In the genomic region with DNA sequence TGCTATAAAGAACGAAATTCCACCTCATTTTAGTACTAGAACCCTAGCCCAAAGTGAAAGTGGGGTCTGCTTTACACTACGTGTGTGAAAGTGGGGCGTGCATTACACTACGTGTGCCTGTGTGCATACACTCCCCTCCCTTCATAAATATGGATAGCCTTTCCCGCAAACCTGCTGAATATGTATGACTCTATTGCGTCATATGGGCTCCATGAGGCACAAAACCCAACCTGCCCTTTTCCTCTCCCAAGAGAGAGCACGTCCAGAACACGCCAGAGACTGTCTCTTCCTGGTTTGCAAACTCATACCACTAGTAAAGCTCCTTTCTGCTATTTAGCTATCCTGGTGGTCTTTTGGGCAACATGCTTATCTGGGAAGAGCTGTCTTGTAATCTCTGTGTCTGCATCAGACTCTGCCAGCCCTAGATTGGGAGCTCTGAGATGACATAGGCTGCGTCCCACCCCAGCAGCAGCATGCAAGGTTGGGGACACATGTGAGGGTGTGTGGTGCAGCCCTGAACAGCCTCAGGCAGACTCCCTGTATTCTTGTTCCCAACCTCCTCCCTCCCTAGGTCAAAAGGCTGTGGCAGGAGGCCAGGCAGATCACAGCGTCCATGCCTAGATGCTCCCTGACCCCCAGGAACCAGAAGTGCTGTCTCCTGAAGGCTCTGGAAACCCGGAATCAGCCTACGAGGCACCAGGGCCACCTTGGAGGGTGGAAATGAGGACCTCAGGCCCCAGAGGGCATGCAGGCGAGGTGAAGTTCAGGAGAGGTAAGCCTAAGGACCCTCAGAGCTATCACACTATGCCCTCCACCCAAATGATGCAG, we compare ENCODE assay signal across 15 cellular contexts. TPM values are rescaled to one million over a fixed set of nuclear protein-coding genes. Genes with fewer than 3 reads are reported as not detected.
DNase-seq lines count a peak whose midpoint lies in the region; TF ChIP-seq lines count a peak whose summit lies in the region.
"Had no signal": no experiment of that assay in that cellular context is flagged by ENCODE, and none has a peak within 500 bp of the region (broad histone marks: within the 10 kb centered on the region; RNA-seq: fewer than 3 reads in every experiment).

No MANE protein-coding gene starts in this region.

- TF ChIP-seq EP300 in suprapubic skin (IDR thresholded peaks at IDR 0.05) = no peak

- H3K4me3 ChIP-seq in fibroblast of pulmonary artery (replicated peaks; ENCODE audit: low read depth, low read length) (no peak overlapping the region), suprapubic skin (no peak overlapping the region), thyroid gland (replicated peaks in 1 of 3) (no peak overlapping the region)
- H3K4me3 ChIP-seq: GM23338 had no signal

- peaks cover 4% of the 10 kb centered on the region for H3K27me3 ChIP-seq in suprapubic skin
- no peaks in the 10 kb centered on the region for H3K27me3 ChIP-seq in thyroid gland

- WGBS in suprapubic skin = 47% methylated on average over 11 of the region's 13 CpGs
- WGBS in thyroid gland, 2 donors = 78 to 87% methylated on average over 10 to 11 of the region's 13 CpGs

- H3K4me1 ChIP-seq in suprapubic skin (peaks cover 20% of the 10 kb centered on the region), thyroid gland (no peaks in the 10 kb centered on the region)

- H3K36me3 ChIP-seq in suprapubic skin (no peaks in the 10 kb centered on the region), thyroid gland (no peaks in the 10 kb centered on the region)

- TF ChIP-seq CTCF in fibroblast of pulmonary artery (IDR thresholded peaks at IDR 0.05; ENCODE audit: low read length, missing control alignments) (no peak), suprapubic skin (IDR thresholded peaks at IDR 0.05) (no peak), thyroid gland (IDR thresholded peaks at IDR 0.05) (no peak)

- peak overlapping the region; percentile 65 for H3K27ac ChIP-seq in suprapubic skin
- no peak overlapping the region for H3K27ac ChIP-seq in thyroid gland

- peak; percentile 50 for DNase-seq in activated CD8-positive, alpha-beta memory T cell treated with anti-CD3 and anti-CD28 coated beads for 24 hours
- DNase-seq in activated CD8-positive, alpha-beta memory T cell treated with anti-CD3 and anti-CD28 coated beads, Interleukin-2, amount 50 U/mL, for 4 hours = no peak
- peak; percentile 63 for DNase-seq in amniotic epithelial cell (ENCODE audit: low read depth)
- DNase-seq in fibroblast of pulmonary artery (ENCODE audit: low read depth) = peak; percentile 17
- DNase-seq in suprapubic skin (ENCODE audit: low spot score in 2 of 2) = peak in 1 of 2 donors; percentile 53
- DNase-seq in activated CD4-positive, alpha-beta T cell treated with anti-CD3 and anti-CD28 coated beads for 1 hour = no peak
- DNase-seq in dermis blood vessel endothelial cell = no peak
- DNase-seq in thyroid gland = no peak
- DNase-seq: 8988T; activated CD4-positive, alpha-beta T cell treated with anti-CD3 and anti-CD28 coated beads, Interleukin-2, amount 10 ng/mL, durations not matched to agents 7 days and 5 days; activated effector memory CD4-positive, alpha-beta T cell treated with anti-CD3 and anti-CD28 coated beads, Interleukin-2, amount 50 U/mL, for 16 hours had no signal

- TF ChIP-seq POLR2A in suprapubic skin (IDR thresholded peaks at IDR 0.05) = no peak
- TF ChIP-seq POLR2A in thyroid gland (IDR thresholded peaks at IDR 0.05) = no peak

- H3K9me3 ChIP-seq in suprapubic skin (no peaks in the 10 kb centered on the region), thyroid gland (no peaks in the 10 kb centered on the region)

- intact Hi-C loops in thyroid gland (cut with DNase I) = no loop called here

RNA-seq across cellular contexts. Expression of gene PADI1, which starts 12.3 kb away (rescaled TPM):
- total RNA-seq in suprapubic skin (10 to 100 TPM in 1 of 4 donors, 1 to 10 TPM in 3; 4.0 to 57.3 (median 9.1) TPM), dermis blood vessel endothelial cell (0.05 and 0.85 TPM in 2 replicates), thyroid gland (not detected)
- total RNA-seq: activated CD4-positive, alpha-beta T cell treated with anti-CD3 and anti-CD28 coated beads, Interleukin-2, amount 10 ng/mL, durations not matched to agents 7 days and 5 days; cardiac septum; endothelial cell of umbilical vein; subcutaneous adipose tissue had no signal

RNA-seq across cellular contexts. Expression of gene PADI3, which starts 56.3 kb away (rescaled TPM):
- total RNA-seq in suprapubic skin (10 to 100 TPM in 1 of 4 donors, 1 to 10 TPM in 2, not detected in 1; 2.4 to 11.2 (median 2.7) TPM), dermis blood vessel endothelial cell (not detected in 2 replicates), thyroid gland (not detected)
- total RNA-seq: activated CD4-positive, alpha-beta T cell treated with anti-CD3 and anti-CD28 coated beads, Interleukin-2, amount 10 ng/mL, durations not matched to agents 7 days and 5 days; cardiac septum; endothelial cell of umbilical vein; subcutaneous adipose tissue had no signal

Comparison
In these comparisons a context has a peak if more than half of its experiments do, and no peak if none do; other contexts are left out.
1. DNase-seq: peak in activated CD8-positive, alpha-beta memory T cell treated with anti-CD3 and anti-CD28 coated beads for 24 hours (single experiment), amniotic epithelial cell (single experiment) and fibroblast of pulmonary artery (single experiment); none in activated CD8-positive, alpha-beta memory T cell treated with anti-CD3 and anti-CD28 coated beads, Interleukin-2, amount 50 U/mL, for 4 hours (single experiment), activated CD4-positive, alpha-beta T cell treated with anti-CD3 and anti-CD28 coated beads for 1 hour (single experiment), dermis blood vessel endothelial cell (single experiment) and thyroid gland (0 of 2).